Comparison of ENCODE assay signal across 1 cellular context in genomic region chr21:45501081-45502005, GRCh38.
TF ChIP-seq lines count a peak whose summit lies in the region.

No MANE protein-coding gene starts in this region.

TF ChIP-seq in HepG2, 621 proteins besides CTCF, POLR2A, EP300 and RAD21 (continued from another document):
- TF ChIP-seq ZNF646 (CRISPR knock-in tag; IDR thresholded peaks at IDR 0.05) (peak; percentile 90), TARDBP (CRISPR knock-in tag; IDR thresholded peaks at IDR 0.05) (peak; percentile 35; the same call in 1 of the 2 replicates), AGO2 (optimal IDR thresholded peaks at IDR 0.05; ENCODE audit: low read depth, low read length) (peak; percentile 92)
